In the genomic region with DNA sequence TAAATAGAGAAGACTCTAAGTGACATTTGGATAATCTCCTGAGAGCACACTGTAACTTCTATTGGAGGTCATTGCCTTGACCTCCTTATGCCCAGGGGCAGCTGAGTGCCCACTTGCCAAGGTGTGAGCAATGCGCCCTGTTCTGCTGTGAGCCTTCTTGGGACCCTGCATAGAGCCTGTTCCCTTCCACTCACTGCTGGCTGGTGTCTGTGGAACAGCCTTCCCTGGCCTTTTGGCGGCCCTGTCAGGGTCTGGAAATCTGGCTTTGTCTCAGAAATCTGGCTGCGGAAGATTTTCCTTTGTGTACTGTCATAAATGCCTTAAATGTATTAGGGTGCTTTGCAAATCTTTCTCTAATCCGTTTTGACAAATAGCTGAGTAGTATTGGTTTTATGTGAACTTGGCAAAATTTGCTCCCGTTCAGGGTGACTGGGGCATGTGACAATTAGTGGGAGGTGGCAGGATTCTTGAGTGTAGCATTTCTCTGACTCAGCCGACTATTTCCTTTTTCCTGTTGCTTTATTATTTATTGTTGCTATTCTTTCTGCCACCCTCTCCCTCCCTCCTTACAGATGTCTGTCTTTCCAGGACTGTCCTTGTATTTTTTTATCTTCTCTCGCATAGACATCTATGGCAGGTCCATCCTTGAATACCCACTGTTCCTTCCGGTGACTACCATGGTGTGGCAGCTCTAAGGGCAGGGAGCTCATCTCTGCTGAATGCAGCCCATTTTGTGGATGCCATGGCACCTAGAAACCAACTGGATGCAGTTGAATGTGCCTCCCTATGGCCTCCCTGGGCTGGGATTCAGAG, we compare ENCODE assay signal across 12 cellular contexts. TPM values are rescaled to one million over a fixed set of nuclear protein-coding genes. Genes with fewer than 3 reads are reported as not detected.
DNase-seq lines count a peak whose midpoint lies in the region; ATAC-seq and TF ChIP-seq lines count a peak whose summit lies in the region.
"Had no signal": no experiment of that assay in that cellular context is flagged by ENCODE, and none has a peak within 500 bp of the region (broad histone marks: within the 10 kb centered on the region; RNA-seq: fewer than 3 reads in every experiment).

No MANE protein-coding gene starts in this region.

- H3K27ac ChIP-seq in prostate gland = peak overlapping the region; percentile 46 to 50

- no peak overlapping the region for H2AFZ ChIP-seq in Loucy (ENCODE audit: low read length)

- H3K4me2 ChIP-seq in Loucy (ENCODE audit: low read depth, low read length, poor library complexity, severe bottlenecking) = peak overlapping the region; percentile 62

- peak overlapping the region; percentile 37 for H3K4me3 ChIP-seq in Loucy (ENCODE audit: low read length, poor library complexity, severe bottlenecking)
- H3K4me3 ChIP-seq in prostate gland = no peak overlapping the region

- TF ChIP-seq CTCF in Loucy (conservative IDR thresholded peaks at IDR 0.05; ENCODE audit: low read length) = no peak
- TF ChIP-seq CTCF in prostate gland (IDR thresholded peaks at IDR 0.05) = no peak

- peaks cover 31% of the 10 kb centered on the region; the same call in 1 of the 2 replicates for H3K79me2 ChIP-seq in Loucy (ENCODE audit: insufficient read depth, low read length)

- H3K9ac ChIP-seq in Loucy (ENCODE audit: low read depth, low read length, poor library complexity, severe bottlenecking) = peak overlapping the region; percentile 5

- no peaks in the 10 kb centered on the region for H3F3A ChIP-seq in Loucy (ENCODE audit: low read depth)

- intact Hi-C loops in cardiac septum (cut with DNase I) = no loop called here
- intact Hi-C loops in prostate gland (cut with DNase I) = loop anchor here (2.0 to 10.0 kb wide), 7 partner anchors 40 to 466 kb away; a partner anchor contains a TSS

- WGBS in prostate gland = 33% methylated on average over 8 of the region's 8 CpGs

- H3K4me1 ChIP-seq in Loucy (ENCODE audit: insufficient read depth, low read length, poor library complexity, severe bottlenecking) = peaks cover 18% of the 10 kb centered on the region
- peaks cover 7% of the 10 kb centered on the region for H3K4me1 ChIP-seq in prostate gland (replicated peaks)

- no peaks in the 10 kb centered on the region for H4K20me1 ChIP-seq in Loucy (ENCODE audit: insufficient read depth, low read length, poor library complexity, severe bottlenecking)

- DNase-seq in AG20443 (ENCODE audit: low spot score) (peak; percentile 38), cardiac septum (ENCODE audit: low spot score) (peak; percentile 53), prostate gland (ENCODE audit: low spot score) (no peak), AG08396 (ENCODE audit: low spot score) (no peak), NCI-H82 (lab: John Stamatoyannopoulos, UW) (no peak)
- DNase-seq: hypothalamus, KG1, NCI-H69, nephron progenitor cell had no signal

- H3K9me2 ChIP-seq in Loucy (replicated peaks; ENCODE audit: low read depth, low read length) = no peaks in the 10 kb centered on the region

- ATAC-seq in HG02840 (IDR thresholded peaks at IDR 0.05; ENCODE audit: low FRiP score, unreplicated experiment) (no peak), HG02588 (IDR thresholded peaks at IDR 0.05; ENCODE audit: unreplicated experiment) (no peak)

- H3K36me3 ChIP-seq in Loucy (ENCODE audit: insufficient read depth, low read length) (no peaks in the 10 kb centered on the region), prostate gland (no peaks in the 10 kb centered on the region)

- H3K27me3 ChIP-seq in Loucy (ENCODE audit: insufficient read depth, low read length, poor library complexity, severe bottlenecking) (no peaks in the 10 kb centered on the region), prostate gland (replicated peaks; ENCODE audit: insufficient read depth) (no peaks in the 10 kb centered on the region)

- H3K9me3 ChIP-seq in Loucy (ENCODE audit: insufficient read depth, low read depth, low read length) (no peaks in the 10 kb centered on the region), prostate gland (no peaks in the 10 kb centered on the region)

- no peak for TF ChIP-seq POLR2A in prostate gland (IDR thresholded peaks at IDR 0.05)

RNA-seq across cellular contexts. Expression of a gene that starts 41.8 kb away (rescaled TPM):
- total RNA-seq in cardiac septum = 23.3 TPM
- total RNA-seq in prostate gland = 100 to 1,000 TPM in 1 of 2 donors, 10 to 100 TPM in 1; 59.9 to 107 TPM

Comparison
In these comparisons a context has a peak if more than half of its experiments do, and no peak if none do; other contexts are left out.
1. DNase-seq: peak in AG20443 (single experiment) and cardiac septum (single experiment); none in prostate gland (single experiment), AG08396 (single experiment) and NCI-H82 (single experiment).